ENCODE assay signal across 10 cellular contexts in genomic region chr3:116005404-116005803, GRCh38.
DNase-seq lines count a peak whose midpoint lies in the region; FAIRE-seq and TF ChIP-seq lines count a peak whose summit lies in the region.
"Had no signal": no experiment of that assay in that cellular context is flagged by ENCODE, and none has a peak within 500 bp of the region (broad histone marks: within the 10 kb centered on the region; RNA-seq: fewer than 3 reads in every experiment).

No MANE protein-coding gene starts in this region.

- TF ChIP-seq EP300 in transverse colon (IDR thresholded peaks at IDR 0.05; ENCODE audit: low read depth) = no peak

- intact Hi-C loops in transverse colon (cut with DNase I; ENCODE audit: low total_unique reads) = no loop called here

- in situ Hi-C loops in transverse colon (cut with MboI; ENCODE audit: low pct_ligation_motif_present in 1 of 4, low pct_unique_long_range_greater_than_20kb in 1 of 4, low sequenced_read_pairs in 3 of 4) = no loop called here

- peaks cover 39% of the 10 kb centered on the region for H3K4me1 ChIP-seq in adipocyte (ENCODE audit: control insufficient read depth, insufficient read depth, low read length)
- no peaks in the 10 kb centered on the region for H3K4me1 ChIP-seq in transverse colon

- H3K9ac ChIP-seq in adipocyte (ENCODE audit: low read length) = no peak overlapping the region

- H3K36me3 ChIP-seq in adipocyte (ENCODE audit: control insufficient read depth, insufficient read depth, low read length, severe bottlenecking) = no peaks in the 10 kb centered on the region
- H3K36me3 ChIP-seq in transverse colon = no peaks in the 10 kb centered on the region

- no peak for TF ChIP-seq POLR2A in transverse colon (IDR thresholded peaks at IDR 0.05)

- H3K27ac ChIP-seq in transverse colon = no peak overlapping the region

- H3K27me3 ChIP-seq in adipocyte (replicated peaks; ENCODE audit: control insufficient read depth, insufficient read depth, low read length) = no peaks in the 10 kb centered on the region
- no peaks in the 10 kb centered on the region for H3K27me3 ChIP-seq in transverse colon

- peak; percentile 96 for FAIRE-seq in islet of Langerhans (lab: Jason Lieb, UNC)

- no peak overlapping the region for H3K4me3 ChIP-seq in AG10803 (ENCODE audit: low read length)
- peak overlapping the region; percentile 42 for H3K4me3 ChIP-seq in adipocyte (ENCODE audit: low read length)
- no peak overlapping the region for H3K4me3 ChIP-seq in transverse colon

- H3K9me3 ChIP-seq in adipocyte (ENCODE audit: control insufficient read depth, low read length) (no peaks in the 10 kb centered on the region), transverse colon (no peaks in the 10 kb centered on the region)

- TF ChIP-seq CTCF in AG10803 (conservative IDR thresholded peaks at IDR 0.05; ENCODE audit: low read length) (no peak), transverse colon (IDR thresholded peaks at IDR 0.05) (no peak)

- peak; percentile 99 for DNase-seq in AG10803 (ENCODE audit: low read depth)
- peak; percentile 94 for DNase-seq in M059J (ENCODE audit: low read depth)
- peak; percentile 80 for DNase-seq in adipocyte (ENCODE audit: low read depth)
- no peak for DNase-seq in stimulated activated CD4-positive, alpha-beta T cell treated with anti-CD3 and anti-CD28 coated beads, Interleukin-4, amount 100 ng/mL, for 24 hours
- DNase-seq in AML-193 (lab: John Stamatoyannopoulos, UW) = no peak
- no peak for DNase-seq in activated CD4-positive, alpha-beta T cell treated with anti-CD3 and anti-CD28 coated beads, Interleukin-2, amount 50 U/mL, for 4 hours
- no peak for DNase-seq in transverse colon
- DNase-seq: activated effector memory CD4-positive, alpha-beta T cell treated with anti-CD3 and anti-CD28 coated beads, Interleukin-2, amount 50 U/mL, for 16 hours; RPMI8226 had no signal

- WGBS in transverse colon (ENCODE audit: low coverage in 1 of 2), 2 donors = 48 to 66% methylated on average over 2 to 4 of the region's 4 CpGs

Comparison
In these comparisons a context has a peak if more than half of its experiments do, and no peak if none do; other contexts are left out.
1. DNase-seq: peak in AG10803 (single experiment), M059J (single experiment) and adipocyte (single experiment); none in stimulated activated CD4-positive, alpha-beta T cell treated with anti-CD3 and anti-CD28 coated beads, Interleukin-4, amount 100 ng/mL, for 24 hours (single experiment), AML-193 (0 of 2), activated CD4-positive, alpha-beta T cell treated with anti-CD3 and anti-CD28 coated beads, Interleukin-2, amount 50 U/mL, for 4 hours (0 of 2) and transverse colon (single experiment).